Comparison of ENCODE assay signal across 22 cellular contexts in the genomic region with DNA sequence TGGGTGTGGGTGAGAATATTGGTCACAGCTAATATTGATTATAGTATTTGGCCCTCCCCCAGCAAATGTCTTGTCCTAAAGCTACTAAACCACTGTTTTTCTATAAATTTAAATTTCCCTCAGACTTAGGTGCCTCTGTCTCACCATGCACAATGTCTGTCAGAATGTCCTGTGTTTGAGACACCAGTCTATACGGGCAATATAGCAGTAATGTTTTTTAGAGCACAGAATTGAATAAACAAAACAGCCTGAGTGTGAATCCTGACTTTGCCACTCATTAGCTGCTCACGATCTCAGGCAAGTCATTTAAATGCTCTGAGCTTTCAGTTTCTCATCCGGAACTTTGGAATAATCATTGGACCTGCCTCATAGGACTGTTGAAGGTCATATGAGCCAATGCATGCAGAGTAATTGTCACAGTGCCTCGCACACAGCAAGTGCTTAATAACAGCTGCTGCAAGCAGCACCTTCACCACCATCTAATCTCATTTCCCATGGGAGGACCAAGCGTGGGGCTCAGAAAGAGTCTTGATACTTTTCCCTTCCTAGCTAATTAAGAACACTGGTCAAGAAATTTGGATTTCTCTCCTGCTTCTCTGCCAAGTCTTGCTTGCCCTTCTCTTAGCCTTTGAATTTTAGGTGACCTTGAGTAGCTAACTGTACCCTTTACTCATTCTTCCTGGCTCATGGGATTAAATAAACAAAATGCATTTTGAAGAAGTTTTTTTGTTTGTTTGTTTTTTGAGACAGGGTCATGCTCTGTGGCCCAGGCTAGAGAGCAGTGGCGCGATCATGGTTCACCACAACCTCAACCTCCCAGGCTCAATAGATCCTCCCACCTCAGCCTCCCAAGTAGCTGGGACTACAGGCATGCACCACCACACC. TPM values are rescaled to one million over a fixed set of nuclear protein-coding genes. Genes with fewer than 3 reads are reported as not detected.
DNase-seq lines count a peak whose midpoint lies in the region; ATAC-seq and TF ChIP-seq lines count a peak whose summit lies in the region.
"Had no signal": no experiment of that assay in that cellular context is flagged by ENCODE, and none has a peak within 500 bp of the region (broad histone marks: within the 10 kb centered on the region; RNA-seq: fewer than 3 reads in every experiment).

No MANE protein-coding gene starts in this region.

- DNase-seq in ascending aorta (ENCODE audit: low spot score in 2 of 2), result no peak
- DNase-seq in thyroid gland, result no peak
- DNase-seq in DMS 273 treated with DMSO at 0.1 percent for 48 hours (lab: John Stamatoyannopoulos, UW), result no peak
- no peak for DNase-seq in posterior cingulate gyrus
- no peak for DNase-seq in NCI-H446 (lab: John Stamatoyannopoulos, UW)
- no peak for DNase-seq in kidney glomerular epithelial cell (lab: John Stamatoyannopoulos, UW)
- DNase-seq: activated CD4-positive, alpha-beta T cell treated with anti-CD3 and anti-CD28 coated beads, Interleukin-2, amount 50 U/mL, for 48 hours; activated T-cell treated with anti-CD3 and anti-CD28 coated beads, Interleukin-2, amount 50 U/mL, for 24 hours; central memory CD4-positive, alpha-beta T cell; COR-L47; foreskin keratinocyte; KG1; NCI-H1105; Peyer's patch; SW 1271 had no signal

- H3K36me3 Mint-ChIP-seq in nephron (ENCODE audit: low read depth), result no peaks in the 10 kb centered on the region
- H3K36me3 Mint-ChIP-seq: activated naive CD4-positive, alpha-beta T cell treated with anti-CD3 and anti-CD28 coated beads, Interleukin-2, amount 50 U/mL, for 24 hours; stimulated activated effector memory CD8-positive, alpha-beta T cell treated with anti-CD3 and anti-CD28 coated beads, Interleukin-12 subunit alpha, Interleukin-12 subunit beta, amount 100 ng/mL, for 72 hours had no signal

- H3K9me3 ChIP-seq in ascending aorta, result no peaks in the 10 kb centered on the region
- H3K9me3 ChIP-seq in gastroesophageal sphincter, result no peaks in the 10 kb centered on the region
- H3K9me3 ChIP-seq in thyroid gland, result no peaks in the 10 kb centered on the region
- H3K9me3 ChIP-seq: neutrophil, Peyer's patch had no signal

- H3K4me3 ChIP-seq in ascending aorta, result no peak overlapping the region
- peak overlapping the region; percentile 5 to 22 for H3K4me3 ChIP-seq in gastroesophageal sphincter
- H3K4me3 ChIP-seq in thyroid gland (replicated peaks in 1 of 3), result no peak overlapping the region
- H3K4me3 ChIP-seq: GM12878, Peyer's patch, smooth muscle cell had no signal

- ATAC-seq in gastroesophageal sphincter, result no peak
- ATAC-seq: GM12878; stimulated activated effector memory CD8-positive, alpha-beta T cell treated with anti-CD3 and anti-CD28 coated beads, Interleukin-12 subunit alpha, Interleukin-12 subunit beta, amount 100 ng/mL, for 72 hours had no signal

- H3K4me1 ChIP-seq in ascending aorta (peaks cover 11 to 46% of the 10 kb centered on the region in 2 donors), gastroesophageal sphincter (peaks cover 36 to 100% (median 49%) of the 10 kb centered on the region in 3 donors), thyroid gland (peaks cover 67 to 79% of the 10 kb centered on the region in 2 donors)

- no peaks in the 10 kb centered on the region for H3K9me3 Mint-ChIP-seq in nephron
- H3K9me3 Mint-ChIP-seq: activated naive CD4-positive, alpha-beta T cell treated with anti-CD3 and anti-CD28 coated beads, Interleukin-2, amount 50 U/mL, for 24 hours; activated T-cell treated with anti-CD3 and anti-CD28 coated beads, Interleukin-2, amount 50 U/mL, for 24 hours; stimulated activated effector memory CD8-positive, alpha-beta T cell treated with anti-CD3 and anti-CD28 coated beads, Interleukin-12 subunit alpha, Interleukin-12 subunit beta, amount 100 ng/mL, for 72 hours had no signal

- TF ChIP-seq EP300 in gastroesophageal sphincter (IDR thresholded peaks at IDR 0.05), result no peak

- no peaks in the 10 kb centered on the region for H3K27me3 ChIP-seq in ascending aorta
- H3K27me3 ChIP-seq in gastroesophageal sphincter, result no peaks in the 10 kb centered on the region
- H3K27me3 ChIP-seq in thyroid gland, result no peaks in the 10 kb centered on the region
- H3K27me3 ChIP-seq: Peyer's patch had no signal

- peaks cover 50% of the 10 kb centered on the region for H3K4me1 Mint-ChIP-seq in nephron
- H3K4me1 Mint-ChIP-seq: activated naive CD4-positive, alpha-beta T cell treated with anti-CD3 and anti-CD28 coated beads, Interleukin-2, amount 50 U/mL, for 24 hours had no signal

- TF ChIP-seq POLR2A in gastroesophageal sphincter (IDR thresholded peaks at IDR 0.05) (no peak), thyroid gland (IDR thresholded peaks at IDR 0.05) (no peak)

- H3K4me3 Mint-ChIP-seq in nephron, result no peak overlapping the region
- H3K4me3 Mint-ChIP-seq: activated naive CD4-positive, alpha-beta T cell treated with anti-CD3 and anti-CD28 coated beads, Interleukin-2, amount 50 U/mL, for 24 hours; activated T-cell treated with anti-CD3 and anti-CD28 coated beads, Interleukin-2, amount 50 U/mL, for 24 hours; stimulated activated effector memory CD8-positive, alpha-beta T cell treated with anti-CD3 and anti-CD28 coated beads, Interleukin-12 subunit alpha, Interleukin-12 subunit beta, amount 100 ng/mL, for 72 hours had no signal

- WGBS in gastroesophageal sphincter (ENCODE audit: low coverage in 1 of 2), 2 donors, result 47 to 55% methylated on average over 6 of the region's 7 CpGs
- WGBS in thyroid gland, 2 donors, result 62 to 63% methylated on average over 7 of the region's 7 CpGs

- TF ChIP-seq CTCF in ascending aorta (IDR thresholded peaks at IDR 0.05) (no peak), gastroesophageal sphincter (IDR thresholded peaks at IDR 0.05) (no peak), nephron (IDR thresholded peaks at IDR 0.05; ENCODE audit: unreplicated experiment in 3 of 3) (no peak), thyroid gland (IDR thresholded peaks at IDR 0.05) (no peak)

- H3K36me3 ChIP-seq in ascending aorta, result no peaks in the 10 kb centered on the region
- peaks cover 0 to 8% of the 10 kb centered on the region in 2 donors for H3K36me3 ChIP-seq in gastroesophageal sphincter
- H3K36me3 ChIP-seq in thyroid gland, result no peaks in the 10 kb centered on the region
- H3K36me3 ChIP-seq: neutrophil, Peyer's patch had no signal

- intact Hi-C loops in ascending aorta (cut with DNase I) (loop anchor here (10.0 kb wide), 1 partner anchor 370 kb away; the partner anchor contains the start of gene TOM1L1), thyroid gland (cut with DNase I) (no loop called here), posterior cingulate gyrus (cut with DNase I) (no loop called here)

- H3K27ac ChIP-seq in ascending aorta, result peak overlapping the region; percentile 83 to 91
- peak overlapping the region; percentile 91 to 97 (median 94) for H3K27ac ChIP-seq in gastroesophageal sphincter
- H3K27ac ChIP-seq in thyroid gland, result peak overlapping the region; percentile 73 to 93 (median 87)
- H3K27ac ChIP-seq: foreskin keratinocyte, neutrophil had no signal

- H3K27me3 Mint-ChIP-seq in nephron (ENCODE audit: low read depth), result peaks cover 8% of the 10 kb centered on the region

- H3K27ac Mint-ChIP-seq in nephron, result peak overlapping the region; percentile 26 to 96 (median 88)
- H3K27ac Mint-ChIP-seq: activated naive CD4-positive, alpha-beta T cell treated with anti-CD3 and anti-CD28 coated beads, Interleukin-2, amount 50 U/mL, for 24 hours; activated T-cell treated with anti-CD3 and anti-CD28 coated beads, Interleukin-2, amount 50 U/mL, for 24 hours; stimulated activated effector memory CD8-positive, alpha-beta T cell treated with anti-CD3 and anti-CD28 coated beads, Interleukin-12 subunit alpha, Interleukin-12 subunit beta, amount 100 ng/mL, for 72 hours had no signal

RNA-seq across cellular contexts. Expression of gene HLF, which starts 9.9 kb away (rescaled TPM):
- total RNA-seq in ascending aorta, result 11.3 TPM
- 100 to 1,000 TPM in 3 of 4 donors, 10 to 100 TPM in 1; 59.4 to 186 (median 126) TPM for total RNA-seq in gastroesophageal sphincter
- total RNA-seq in thyroid gland, result 10 to 100 TPM; 39.4 to 54.1 (median 51.7) TPM
- total RNA-seq: smooth muscle cell had no signal

Comparison
In these comparisons a context has a peak if more than half of its experiments do, and no peak if none do; other contexts are left out.
1. H3K4me3 ChIP-seq: peak in gastroesophageal sphincter (2 of 2); none in ascending aorta (0 of 2) and thyroid gland (0 of 3).
2. Peak in every context shown above with its lines, with median percentiles within 50 percentile points of each other: H3K27ac ChIP-seq.